ENCODE assay signal across 8 cellular contexts in genomic region chr6:22470454-22471368, GRCh38.
A peak's percentile ranks its signal among the peaks of the same experiment; 100 is the strongest.
DNase-seq lines count a peak whose midpoint lies in the region; ATAC-seq and TF ChIP-seq lines count a peak whose summit lies in the region.

No MANE protein-coding gene starts in this region.

- peaks cover 0 to 4% (median 3%) of the 10 kb centered on the region in 3 donors for H3K27me3 Mint-ChIP-seq in CD14-positive monocyte (ENCODE audit: low read depth in 3 of 3)
- no peaks in the 10 kb centered on the region for H3K27me3 Mint-ChIP-seq in activated CD8-positive, alpha-beta T cell treated with anti-CD3 and anti-CD28 coated beads, Interleukin-2, amount 10 ng/mL, durations not matched to agents 7 days and 5 days (ENCODE audit: low read depth)

- H3K36me3 ChIP-seq in mammary epithelial cell (ENCODE audit: insufficient read depth, low read length) = no peaks in the 10 kb centered on the region
- no peaks in the 10 kb centered on the region for H3K36me3 ChIP-seq in mesenchymal stem cell (ENCODE audit: control insufficient read depth in 1 of 2, insufficient read depth in 2 of 2, low read depth in 1 of 2, low read length in 2 of 2)

- no peaks in the 10 kb centered on the region for H3K79me2 ChIP-seq in mammary epithelial cell (ENCODE audit: insufficient read depth, low read length)

- H4K8ac ChIP-seq in mesenchymal stem cell (ENCODE audit: low read length) = no peak overlapping the region

- no peak overlapping the region for H2BK12ac ChIP-seq in mesenchymal stem cell (ENCODE audit: low read length in 2 of 2)

- in situ Hi-C loops in mammary epithelial cell (cut with MboI; ENCODE audit: low sequenced_read_pairs in 2 of 2) = no loop called here

- dilution Hi-C loops in mammary epithelial cell (cut with HindIII; ENCODE audit: low sequenced_read_pairs) = loop anchor here (5.0 kb wide), 1 partner anchor 72 kb away; no protein-coding TSS in a partner anchor

- no peak overlapping the region for H2BK5ac ChIP-seq in mesenchymal stem cell (ENCODE audit: low read depth, low read length, poor library complexity, severe bottlenecking)

- TF ChIP-seq CTCF in CD14-positive monocyte (IDR thresholded peaks at IDR 0.05) (no peak), mammary epithelial cell (conservative IDR thresholded peaks at IDR 0.05 in 1 of 2, IDR thresholded peaks at IDR 0.05 in 1 of 2; ENCODE audit: extremely low read depth in 1 of 2, insufficient read depth in 1 of 2, low read depth in 1 of 2, low read length in 2 of 2) (peak; percentile 6 to 44)

- no TSS peak for BruUV-seq in mammary epithelial cell (replicated peaks; lab: Mats Ljungman, UMichigan)

- H2BK15ac ChIP-seq in mesenchymal stem cell (ENCODE audit: low read depth, poor library complexity, severe bottlenecking) = no peak overlapping the region

- no peak overlapping the region for H4K91ac ChIP-seq in mesenchymal stem cell (ENCODE audit: low read length)

- H3K14ac ChIP-seq in mesenchymal stem cell (ENCODE audit: low read length in 2 of 2) = no peak overlapping the region

- H3K36me3 Mint-ChIP-seq in CD14-positive monocyte = no peaks in the 10 kb centered on the region
- H3K36me3 Mint-ChIP-seq in activated CD8-positive, alpha-beta T cell treated with anti-CD3 and anti-CD28 coated beads, Interleukin-2, amount 10 ng/mL, durations not matched to agents 7 days and 5 days (ENCODE audit: low read depth) = no peaks in the 10 kb centered on the region

- no peaks in the 10 kb centered on the region for H4K20me1 ChIP-seq in mammary epithelial cell (ENCODE audit: insufficient read depth, low read length)

- no peak for ATAC-seq in activated CD8-positive, alpha-beta T cell treated with anti-CD3 and anti-CD28 coated beads, Interleukin-2, amount 10 ng/mL, durations not matched to agents 7 days and 5 days
- ATAC-seq in HG03565 (IDR thresholded peaks at IDR 0.05; ENCODE audit: unreplicated experiment) (no peak), GM19397 (IDR thresholded peaks at IDR 0.05; ENCODE audit: unreplicated experiment) (no peak)

- H3K9me3 ChIP-seq in mammary epithelial cell (replicated peaks; ENCODE audit: insufficient read depth, low read length) = no peaks in the 10 kb centered on the region
- H3K9me3 ChIP-seq in mesenchymal stem cell (ENCODE audit: control insufficient read depth, low read length) = no peaks in the 10 kb centered on the region

- H3K4me1 ChIP-seq in mammary epithelial cell (ENCODE audit: insufficient read depth, low read length) (no peaks in the 10 kb centered on the region), mesenchymal stem cell (ENCODE audit: control insufficient read depth, insufficient read depth, low read depth, low read length) (peaks cover 2% of the 10 kb centered on the region)

- POLR2A ChIA-PET in activated CD8-positive, alpha-beta T cell treated with anti-CD3 and anti-CD28 coated beads, Interleukin-2, amount 10 ng/mL, durations not matched to agents 7 days and 5 days (lab: Charles Lee) = no interaction called here

- intact Hi-C loops in CD14-positive monocyte (cut with micrococcal nuclease) (no loop called here), mammary epithelial cell (cut with micrococcal nuclease) (loop anchor here (10.0 kb wide), 3 partner anchors 126 to 876 kb away; partner anchors contain the start of gene SOX4)

- H2BK120ac ChIP-seq in mesenchymal stem cell (ENCODE audit: low read depth, low read length) = no peak overlapping the region

- H3K4ac ChIP-seq in mesenchymal stem cell (ENCODE audit: low read depth in 1 of 2, low read length in 2 of 2) = no peak overlapping the region

- WGBS in mammary epithelial cell (ENCODE audit: low coverage, missing lambda C conversion rate) = 41% methylated on average over 8 of the region's 8 CpGs
- WGBS in mesenchymal stem cell = 91% methylated on average over 6 of the region's 8 CpGs

- H3K4me2 ChIP-seq in mammary epithelial cell (ENCODE audit: insufficient read depth, low read depth, low read length) (no peak overlapping the region), mesenchymal stem cell (ENCODE audit: low read length, poor library complexity, severe bottlenecking) (no peak overlapping the region)

- H3K9me3 Mint-ChIP-seq in CD14-positive monocyte = peaks cover 0 to 10% (median 5%) of the 10 kb centered on the region in 7 donors
- peaks cover 1% of the 10 kb centered on the region for H3K9me3 Mint-ChIP-seq in activated CD8-positive, alpha-beta T cell treated with anti-CD3 and anti-CD28 coated beads, Interleukin-2, amount 10 ng/mL, durations not matched to agents 7 days and 5 days (ENCODE audit: insufficient read depth)

- CTCF ChIA-PET in mammary epithelial cell (lab: Charles Lee; ENCODE audit: low non-redundant PET) = interaction anchor here (0.6 kb wide), 5 partner anchors 9 to 1467 kb away, joined by 3 to 5 read pairs (median 4); no protein-coding TSS in a partner anchor
- CTCF ChIA-PET in activated CD8-positive, alpha-beta T cell treated with anti-CD3 and anti-CD28 coated beads, Interleukin-2, amount 10 ng/mL, durations not matched to agents 7 days and 5 days (lab: Charles Lee) = no interaction called here

- H3K4me1 Mint-ChIP-seq in CD14-positive monocyte = peaks cover 12% of the 10 kb centered on the region
- H3K4me1 Mint-ChIP-seq in activated CD8-positive, alpha-beta T cell treated with anti-CD3 and anti-CD28 coated beads, Interleukin-2, amount 10 ng/mL, durations not matched to agents 7 days and 5 days (ENCODE audit: low read depth) = no peaks in the 10 kb centered on the region

- H3K9ac ChIP-seq in mammary epithelial cell (ENCODE audit: insufficient read depth, low read length) (no peak overlapping the region), mesenchymal stem cell (ENCODE audit: low read length) (peak overlapping the region; percentile 49)

- H3K4me3 Mint-ChIP-seq in CD14-positive monocyte = no peak overlapping the region
- no peak overlapping the region for H3K4me3 Mint-ChIP-seq in activated CD8-positive, alpha-beta T cell treated with anti-CD3 and anti-CD28 coated beads, Interleukin-2, amount 10 ng/mL, durations not matched to agents 7 days and 5 days

- H3K27me3 ChIP-seq in mammary epithelial cell (ENCODE audit: insufficient read depth, low read length) (no peaks in the 10 kb centered on the region), mesenchymal stem cell (ENCODE audit: control insufficient read depth in 1 of 2, insufficient read depth in 1 of 2, low read length in 2 of 2) (no peaks in the 10 kb centered on the region)

- no peak overlapping the region for H3K4me3 ChIP-seq in mammary epithelial cell (replicated peaks in 1 of 3; ENCODE audit: insufficient read depth in 1 of 3, low read depth in 2 of 3, low read length in 3 of 3)
- H3K4me3 ChIP-seq in mesenchymal stem cell (ENCODE audit: insufficient read depth in 1 of 2, low read depth in 1 of 2, low read length in 2 of 2) = peak overlapping the region in 1 of 2 experiments; percentile 48

- H3K27ac ChIP-seq in mammary epithelial cell (ENCODE audit: insufficient read depth, low read depth, low read length) (no peak overlapping the region), mesenchymal stem cell (ENCODE audit: low read length, poor library complexity, severe bottlenecking) (no peak overlapping the region)

- DNase-seq in CD14-positive monocyte (ENCODE audit: low spot score) (no peak), NCI-H1694 treated with DMSO at 0.1 percent for 48 hours (lab: John Stamatoyannopoulos, UW) (peak; percentile 11), mammary epithelial cell (peak; percentile 43), mesenchymal stem cell (no peak), GDM1 (lab: John Stamatoyannopoulos, UW) (no peak)
- no peak for DNase-seq in activated CD8-positive, alpha-beta T cell treated with anti-CD3 and anti-CD28 coated beads, Interleukin-2, amount 10 ng/mL, durations not matched to agents 7 days and 5 days

- H3K18ac ChIP-seq in mesenchymal stem cell (ENCODE audit: low read depth in 1 of 2, low read length in 2 of 2) = peak overlapping the region in 1 of 2 experiments; percentile 13

- no peaks in the 10 kb centered on the region for H3K79me1 ChIP-seq in mesenchymal stem cell (replicated peaks; ENCODE audit: low read length, poor library complexity, severe bottlenecking)

- H3K23ac ChIP-seq in mesenchymal stem cell (ENCODE audit: low read length in 2 of 2) = no peak overlapping the region

- H2AK5ac ChIP-seq in mesenchymal stem cell (ENCODE audit: low read length, severe bottlenecking) = no peak overlapping the region

- H2AFZ ChIP-seq in mammary epithelial cell (ENCODE audit: low read depth, low read length) (no peak overlapping the region), mesenchymal stem cell (ENCODE audit: low read depth, low read length) (no peak overlapping the region)

- peak overlapping the region in 4 of 7 donors; percentile 30 to 77 (median 50) for H3K27ac Mint-ChIP-seq in CD14-positive monocyte
- no peak overlapping the region for H3K27ac Mint-ChIP-seq in activated CD8-positive, alpha-beta T cell treated with anti-CD3 and anti-CD28 coated beads, Interleukin-2, amount 10 ng/mL, durations not matched to agents 7 days and 5 days

Comparison
In these comparisons a context has a peak if more than half of its experiments do, and no peak if none do; other contexts are left out.
1. DNase-seq: peak in NCI-H1694 treated with DMSO at 0.1 percent for 48 hours (single experiment) and mammary epithelial cell (single experiment); none in CD14-positive monocyte (single experiment), mesenchymal stem cell (single experiment), activated CD8-positive, alpha-beta T cell treated with anti-CD3 and anti-CD28 coated beads, Interleukin-2, amount 10 ng/mL, durations not matched to agents 7 days and 5 days (single experiment) and GDM1 (single experiment).